ENCODE assay signal across 8 cellular contexts in the genomic region with DNA sequence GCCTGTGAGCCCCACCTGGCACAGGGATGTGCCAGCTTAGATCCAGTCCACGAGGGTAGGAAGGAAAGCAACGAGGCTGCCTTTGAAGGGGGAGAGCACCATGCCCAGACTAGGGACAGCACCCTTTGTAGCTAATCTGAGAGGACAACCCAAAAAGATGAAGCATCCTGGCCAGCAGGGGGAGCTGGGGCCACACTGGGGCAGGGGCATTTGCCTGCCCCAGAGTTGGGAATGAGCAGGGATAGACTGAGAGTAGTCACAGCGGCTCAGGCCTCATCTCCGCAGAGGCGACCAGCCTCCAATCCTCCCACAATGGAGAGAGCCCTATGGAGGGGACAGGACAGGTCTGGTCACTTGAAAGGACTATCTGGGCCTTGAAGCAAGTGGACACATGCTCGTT. TPM values are rescaled to one million over a fixed set of nuclear protein-coding genes. Genes with fewer than 3 reads are reported as not detected.
A peak's percentile ranks its signal among the peaks of the same experiment; 100 is the strongest.
DNase-seq lines count a peak whose midpoint lies in the region; ATAC-seq and TF ChIP-seq lines count a peak whose summit lies in the region.

No MANE protein-coding gene starts in this region.

- peaks cover 11% of the 10 kb centered on the region for H3K4me1 ChIP-seq in smooth muscle cell (ENCODE audit: low read depth)

- no peak overlapping the region for H3K9ac ChIP-seq in smooth muscle cell (ENCODE audit: low read depth)

- H3K4me1 Mint-ChIP-seq in stimulated activated effector memory CD8-positive, alpha-beta T cell treated with anti-CD3 and anti-CD28 coated beads, Interleukin-12 subunit alpha, Interleukin-12 subunit beta, amount 100 ng/mL, for 72 hours: no peaks in the 10 kb centered on the region

- no peaks in the 10 kb centered on the region for H3K27me3 ChIP-seq in smooth muscle cell (ENCODE audit: low read depth)

- no peak overlapping the region for H3K4me3 Mint-ChIP-seq in stimulated activated effector memory CD8-positive, alpha-beta T cell treated with anti-CD3 and anti-CD28 coated beads, Interleukin-12 subunit alpha, Interleukin-12 subunit beta, amount 100 ng/mL, for 72 hours

- H3K36me3 Mint-ChIP-seq in stimulated activated effector memory CD8-positive, alpha-beta T cell treated with anti-CD3 and anti-CD28 coated beads, Interleukin-12 subunit alpha, Interleukin-12 subunit beta, amount 100 ng/mL, for 72 hours: no peaks in the 10 kb centered on the region

- H3K4me3 ChIP-seq in NB4 (ENCODE audit: low read depth, low read length) (no peak overlapping the region), smooth muscle cell (no peak overlapping the region)

- TF ChIP-seq CTCF in NB4 (IDR thresholded peaks at IDR 0.05; ENCODE audit: low read depth, low read length) (peak; percentile 64), smooth muscle cell (IDR thresholded peaks at IDR 0.05; ENCODE audit: borderline replicate concordance, insufficient read depth, poor library complexity, severe bottlenecking) (peak; percentile 39)

- no peaks in the 10 kb centered on the region for H4K20me1 ChIP-seq in smooth muscle cell (ENCODE audit: low read depth)

- no peak overlapping the region for H3K27ac Mint-ChIP-seq in stimulated activated effector memory CD8-positive, alpha-beta T cell treated with anti-CD3 and anti-CD28 coated beads, Interleukin-12 subunit alpha, Interleukin-12 subunit beta, amount 100 ng/mL, for 72 hours

- no peak for TF ChIP-seq POLR2A in NB4 (IDR thresholded peaks at IDR 0.05; ENCODE audit: extremely low read depth, insufficient read length)

- WGBS in smooth muscle cell (ENCODE audit: low lambda C conversion rate): 82% methylated on average over 6 of the region's 6 CpGs

- H3K9me3 ChIP-seq in smooth muscle cell (replicated peaks; ENCODE audit: low read depth): no peaks in the 10 kb centered on the region

- H3K9me3 Mint-ChIP-seq in stimulated activated effector memory CD8-positive, alpha-beta T cell treated with anti-CD3 and anti-CD28 coated beads, Interleukin-12 subunit alpha, Interleukin-12 subunit beta, amount 100 ng/mL, for 72 hours: no peaks in the 10 kb centered on the region

- no peak for ATAC-seq in GM19397 (IDR thresholded peaks at IDR 0.05; ENCODE audit: unreplicated experiment)
- no peak for ATAC-seq in stimulated activated effector memory CD8-positive, alpha-beta T cell treated with anti-CD3 and anti-CD28 coated beads, Interleukin-12 subunit alpha, Interleukin-12 subunit beta, amount 100 ng/mL, for 72 hours

- peak; percentile 60 for DNase-seq in activated CD8-positive, alpha-beta memory T cell treated with anti-CD3 and anti-CD28 coated beads, Interleukin-2, amount 50 U/mL, for 48 hours
- no peak for DNase-seq in activated CD8-positive, alpha-beta memory T cell treated with anti-CD3 and anti-CD28 coated beads for 24 hours
- DNase-seq in NB4 (ENCODE audit: low read depth) (peak; percentile 35), cerebellar cortex (ENCODE audit: low spot score) (peak; percentile 17), smooth muscle cell (lab: John Stamatoyannopoulos, UW; ENCODE audit: unreplicated experiment) (no peak), pons (ENCODE audit: low spot score) (no peak)
- DNase-seq in stimulated activated effector memory CD8-positive, alpha-beta T cell treated with anti-CD3 and anti-CD28 coated beads, Interleukin-12 subunit alpha, Interleukin-12 subunit beta, amount 100 ng/mL, for 72 hours (ENCODE audit: low spot score in 2 of 2): no peak

- no peak overlapping the region for H3K4me2 ChIP-seq in smooth muscle cell

- no peaks in the 10 kb centered on the region for H3K79me2 ChIP-seq in smooth muscle cell (ENCODE audit: low read depth)

- no peaks in the 10 kb centered on the region for H3F3A ChIP-seq in smooth muscle cell (ENCODE audit: low read depth)

- no peak overlapping the region for H2AFZ ChIP-seq in smooth muscle cell (ENCODE audit: low read depth)

- H3K27ac ChIP-seq in smooth muscle cell (ENCODE audit: low read depth): no peak overlapping the region

- no peaks in the 10 kb centered on the region for H3K36me3 ChIP-seq in smooth muscle cell (ENCODE audit: low read depth)

RNA-seq across cellular contexts. Expression of gene LMO1, which starts 16.4 kb away (rescaled TPM):
- total RNA-seq in smooth muscle cell: 1.1 and 8.3 TPM in 2 replicates
- polyA plus RNA-seq in smooth muscle cell: 1.6 and 5.1 TPM in 2 replicates

Comparison
In these comparisons a context has a peak if more than half of its experiments do, and no peak if none do; other contexts are left out.
1. DNase-seq: peak in activated CD8-positive, alpha-beta memory T cell treated with anti-CD3 and anti-CD28 coated beads, Interleukin-2, amount 50 U/mL, for 48 hours (single experiment), NB4 (single experiment) and cerebellar cortex (single experiment); none in activated CD8-positive, alpha-beta memory T cell treated with anti-CD3 and anti-CD28 coated beads for 24 hours (single experiment), smooth muscle cell (single experiment), pons (single experiment) and stimulated activated effector memory CD8-positive, alpha-beta T cell treated with anti-CD3 and anti-CD28 coated beads, Interleukin-12 subunit alpha, Interleukin-12 subunit beta, amount 100 ng/mL, for 72 hours (0 of 2).